Comparison of ENCODE assay signal across 9 cellular contexts in genomic region chr12:42482086-42482819, GRCh38.
A peak's percentile ranks its signal among the peaks of the same experiment; 100 is the strongest.
DNase-seq lines count a peak whose midpoint lies in the region; ATAC-seq, FAIRE-seq and TF ChIP-seq lines count a peak whose summit lies in the region.
"Had no signal": no experiment of that assay in that cellular context is flagged by ENCODE, and none has a peak within 500 bp of the region (broad histone marks: within the 10 kb centered on the region; RNA-seq: fewer than 3 reads in every experiment).

No MANE protein-coding gene starts in this region.

- H3K27ac ChIP-seq in A549 (no peak overlapping the region), astrocyte (ENCODE audit: low read depth, low read length) (peak overlapping the region; percentile 75), suprapubic skin (peak overlapping the region; percentile 82)

- ATAC-seq in A549 (no peak; a peak in 2 of 6 replicates), HG03280 (IDR thresholded peaks at IDR 0.05; ENCODE audit: unreplicated experiment) (no peak), HG02938 (IDR thresholded peaks at IDR 0.05; ENCODE audit: unreplicated experiment) (no peak)

- H3K27me3 ChIP-seq in astrocyte (ENCODE audit: insufficient read depth, low read length) (no peaks in the 10 kb centered on the region), kidney epithelial cell (ENCODE audit: control insufficient read depth, insufficient read depth, low read length) (no peaks in the 10 kb centered on the region), suprapubic skin (no peaks in the 10 kb centered on the region)

- TF ChIP-seq CTCF in A549 (IDR thresholded peaks at IDR 0.05), result no peak
- no peak for TF ChIP-seq CTCF in HFFc6 (IDR thresholded peaks at IDR 0.05)
- no peak for TF ChIP-seq CTCF in astrocyte (IDR thresholded peaks at IDR 0.05; ENCODE audit: insufficient read depth, low read depth, low read length)
- no peak for TF ChIP-seq CTCF in kidney epithelial cell (IDR thresholded peaks at IDR 0.05; ENCODE audit: insufficient read depth, low read length, poor library complexity, severe bottlenecking)
- TF ChIP-seq CTCF in suprapubic skin (IDR thresholded peaks at IDR 0.05), result no peak

- peak overlapping the region; percentile 91 for H3K9ac ChIP-seq in astrocyte (ENCODE audit: low read length)

- H3K4me1 Mint-ChIP-seq in HFFc6 (ENCODE audit: low read depth) (peaks cover 32% of the 10 kb centered on the region), astrocyte (ENCODE audit: low read depth, unreplicated experiment) (peaks cover 26% of the 10 kb centered on the region)

- H2AFZ ChIP-seq in astrocyte (ENCODE audit: low read depth, low read length), result peak overlapping the region; percentile 8

- no peak for FAIRE-seq in A549 (lab: Jason Lieb, UNC)
- no peak for FAIRE-seq in astrocyte (lab: Jason Lieb, UNC)
- FAIRE-seq: islet of Langerhans had no signal

- DNase-seq in A549 (ENCODE audit: low read depth in 1 of 2, low spot score in 1 of 2) (peak in 1 of 2 experiments; percentile 5), HFFc6 (peak; percentile 17), astrocyte (ENCODE audit: low read depth) (peak; percentile 61), kidney epithelial cell (ENCODE audit: low read depth) (no peak), suprapubic skin (ENCODE audit: low spot score in 2 of 2) (peak in 1 of 2 donors; percentile 65), NCI-H1694 treated with DMSO at 0.1 percent for 48 hours (lab: John Stamatoyannopoulos, UW) (no peak)

- H3K9me3 Mint-ChIP-seq in HFFc6, result no peaks in the 10 kb centered on the region
- no peaks in the 10 kb centered on the region for H3K9me3 Mint-ChIP-seq in astrocyte (ENCODE audit: unreplicated experiment)

- CTCF ChIA-PET in A549 (lab: Yijun Ruan, JAX), result interaction anchor here (0.6 to 7.8 kb wide), 24 partner anchors 9 to 800 kb away, joined by 3 to 69 read pairs (median 6); no protein-coding TSS in a partner anchor

- peaks cover 92% of the 10 kb centered on the region for H3K79me2 ChIP-seq in astrocyte (ENCODE audit: insufficient read depth, low read length)

- no peak for TF ChIP-seq POLR2A in A549 (IDR thresholded peaks at IDR 0.05; ENCODE audit: low read length)
- TF ChIP-seq POLR2A in suprapubic skin (IDR thresholded peaks at IDR 0.05), result no peak

- H3K4me3 Mint-ChIP-seq in HFFc6 (peak overlapping the region; percentile 88), astrocyte (ENCODE audit: unreplicated experiment) (peak overlapping the region; percentile 94)

- no peaks in the 10 kb centered on the region for H3K36me3 Mint-ChIP-seq in HFFc6 (ENCODE audit: low read depth)
- H3K36me3 Mint-ChIP-seq in astrocyte (ENCODE audit: low read depth, unreplicated experiment), result no peaks in the 10 kb centered on the region

- H3K4me1 ChIP-seq in A549 (0 out of 3 replicates have a peak, but pooled peaks cover 3% of the 10 kb centered on the region), astrocyte (ENCODE audit: insufficient read depth, low read length) (peaks cover 14% of the 10 kb centered on the region), suprapubic skin (peaks cover 31% of the 10 kb centered on the region)

- H3K36me3 ChIP-seq in astrocyte (ENCODE audit: insufficient read depth, low read length), result no peaks in the 10 kb centered on the region
- peaks cover 2% of the 10 kb centered on the region for H3K36me3 ChIP-seq in kidney epithelial cell (ENCODE audit: control insufficient read depth, insufficient read depth, low read length)
- H3K36me3 ChIP-seq in suprapubic skin, result no peaks in the 10 kb centered on the region

- H3K9me3 ChIP-seq in A549 (no peaks in the 10 kb centered on the region), astrocyte (ENCODE audit: insufficient read depth, low read depth, low read length) (no peaks in the 10 kb centered on the region), suprapubic skin (no peaks in the 10 kb centered on the region)

- peak overlapping the region; percentile 38; the same call in 1 of the 2 replicates for H3K27ac Mint-ChIP-seq in HFFc6
- peak overlapping the region; percentile 79 for H3K27ac Mint-ChIP-seq in astrocyte (ENCODE audit: unreplicated experiment)

- peak overlapping the region; percentile 90 for H3K4me3 ChIP-seq in A549
- peak overlapping the region; percentile 72 for H3K4me3 ChIP-seq in astrocyte (ENCODE audit: insufficient read depth, low read depth, low read length)
- peak overlapping the region; percentile 51 for H3K4me3 ChIP-seq in kidney epithelial cell (ENCODE audit: low read depth, low read length)
- peak overlapping the region; percentile 94 for H3K4me3 ChIP-seq in suprapubic skin

- H3K27me3 Mint-ChIP-seq in HFFc6 (ENCODE audit: insufficient read depth) (peaks cover 6% of the 10 kb centered on the region), astrocyte (ENCODE audit: low read depth, unreplicated experiment) (peaks cover 12% of the 10 kb centered on the region)

- H3K4me2 ChIP-seq in A549, result peak overlapping the region; percentile 96
- peak overlapping the region; percentile 90 for H3K4me2 ChIP-seq in astrocyte (ENCODE audit: low read length)

- H4K20me1 ChIP-seq in astrocyte (ENCODE audit: insufficient read depth, low read length), result peaks cover 82% of the 10 kb centered on the region

- POLR2A ChIA-PET in A549 (lab: Yijun Ruan, JAX), result no interaction called here

- WGBS in A549 (ENCODE audit: missing lambda C conversion rate), result 63% methylated on average over 20 of the region's 20 CpGs
- WGBS in suprapubic skin, result 33% methylated on average over 20 of the region's 20 CpGs

- TF ChIP-seq EP300 in A549 (IDR thresholded peaks at IDR 0.05) (no peak), suprapubic skin (IDR thresholded peaks at IDR 0.05) (no peak)

- no peak for TF ChIP-seq RAD21 in A549 (conservative IDR thresholded peaks at IDR 0.05 in 1 of 2, IDR thresholded peaks at IDR 0.05 in 1 of 2)

TF ChIP-seq in A549, 52 proteins besides CTCF, POLR2A, EP300 and RAD21:
- TF ChIP-seq USF2 (IDR thresholded peaks at IDR 0.05), result no peak
- TF ChIP-seq EHF (CRISPR knock-in tag; IDR thresholded peaks at IDR 0.05), result no peak
- TF ChIP-seq HEYL (CRISPR knock-in tag; IDR thresholded peaks at IDR 0.05), result no peak
- no peak for TF ChIP-seq BHLHE40 (IDR thresholded peaks at IDR 0.05; ENCODE audit: low read depth, low read length)
- no peak for TF ChIP-seq RCOR1 (IDR thresholded peaks at IDR 0.05; ENCODE audit: low read depth, low read length)
- no peak for TF ChIP-seq BCL3 (IDR thresholded peaks at IDR 0.05)
- TF ChIP-seq HOXB13 (CRISPR knock-in tag; IDR thresholded peaks at IDR 0.05; ENCODE audit: low read depth), result no peak
- TF ChIP-seq FOXS1 (CRISPR knock-in tag; IDR thresholded peaks at IDR 0.05), result no peak
- TF ChIP-seq ESRRA (IDR thresholded peaks at IDR 0.05; ENCODE audit: borderline replicate concordance, low read length), result no peak
- no peak for TF ChIP-seq HMGXB4 (CRISPR knock-in tag; IDR thresholded peaks at IDR 0.05; ENCODE audit: borderline replicate concordance)
- no peak for TF ChIP-seq ZSCAN20 (CRISPR knock-in tag; IDR thresholded peaks at IDR 0.05)
- TF ChIP-seq MAZ (IDR thresholded peaks at IDR 0.05; ENCODE audit: borderline replicate concordance, low read depth, low read length), result no peak
- TF ChIP-seq POLR2AphosphoS2 (conservative IDR thresholded peaks at IDR 0.05; ENCODE audit: low read length), result no peak
- no peak for TF ChIP-seq SREBF2 (IDR thresholded peaks at IDR 0.05)
- TF ChIP-seq FOSL2 (IDR thresholded peaks at IDR 0.05), result no peak
- TF ChIP-seq FOSL2 (CRISPR knock-in tag; IDR thresholded peaks at IDR 0.05), result no peak
- TF ChIP-seq CEBPB (IDR thresholded peaks at IDR 0.05), result no peak
- TF ChIP-seq JUN (IDR thresholded peaks at IDR 0.05), result no peak
- TF ChIP-seq HOXB5 (CRISPR knock-in tag; IDR thresholded peaks at IDR 0.05), result no peak
- no peak for TF ChIP-seq NPAS2 (CRISPR knock-in tag; IDR thresholded peaks at IDR 0.05; ENCODE audit: borderline replicate concordance)
- no peak for TF ChIP-seq CBX8 (IDR thresholded peaks at IDR 0.05)
TF ChIP-seq in A549: peak in this region for 0.

Comparison
In these comparisons a context has a peak if more than half of its experiments do, and no peak if none do; other contexts are left out.
1. DNase-seq: peak in HFFc6 (single experiment) and astrocyte (single experiment); none in kidney epithelial cell (single experiment) and NCI-H1694 treated with DMSO at 0.1 percent for 48 hours (single experiment).
2. H3K27ac ChIP-seq: peak in astrocyte (single experiment) and suprapubic skin (single experiment); none in A549 (0 of 2).
3. Peak in every context shown above with its lines, with median percentiles within 50 percentile points of each other: H3K4me3 ChIP-seq.